18 cellular contexts compared by ENCODE assay signal in genomic region chr1:222416001-222416791, GRCh38.
DNase-seq lines count a peak whose midpoint lies in the region; ATAC-seq and TF ChIP-seq lines count a peak whose summit lies in the region.
"Had no signal": no experiment of that assay in that cellular context is flagged by ENCODE, and none has a peak within 500 bp of the region (broad histone marks: within the 10 kb centered on the region; RNA-seq: fewer than 3 reads in every experiment).

No MANE protein-coding gene starts in this region.

- CTCF ChIA-PET in mammary epithelial cell (lab: Charles Lee; ENCODE audit: low non-redundant PET), result no interaction called here

- no peak overlapping the region for H2BK120ac ChIP-seq in mesenchymal stem cell (ENCODE audit: low read depth, low read length)

- H3K79me1 ChIP-seq in mesenchymal stem cell (replicated peaks; ENCODE audit: low read length, poor library complexity, severe bottlenecking), result no peaks in the 10 kb centered on the region

- H3K36me3 Mint-ChIP-seq in endothelial cell (ENCODE audit: low read depth, unreplicated experiment), result no peaks in the 10 kb centered on the region
- H3K36me3 Mint-ChIP-seq: memory B cell, natural killer cell had no signal

- ATAC-seq in stimulated activated naive CD8-positive, alpha-beta T cell treated with anti-CD3 and anti-CD28 coated beads, Interleukin-15, amount 100 ng/mL, for 72 hours, result peak; percentile 86
- ATAC-seq in GM19455 (IDR thresholded peaks at IDR 0.05; ENCODE audit: unreplicated experiment) (no peak), GM19463 (IDR thresholded peaks at IDR 0.05; ENCODE audit: unreplicated experiment) (no peak)
- ATAC-seq: natural killer cell had no signal

- H4K8ac ChIP-seq in mesenchymal stem cell (ENCODE audit: low read length), result no peak overlapping the region

- no peak for TF ChIP-seq POLR2A in breast epithelium (IDR thresholded peaks at IDR 0.05)

- no peak overlapping the region for H3K27ac Mint-ChIP-seq in stimulated activated naive CD8-positive, alpha-beta T cell treated with anti-CD3 and anti-CD28 coated beads, Interleukin-15, amount 100 ng/mL, for 72 hours
- no peak overlapping the region for H3K27ac Mint-ChIP-seq in endothelial cell (ENCODE audit: unreplicated experiment)
- H3K27ac Mint-ChIP-seq: HFFc6, memory B cell, natural killer cell had no signal

- no peak overlapping the region for H3K9ac ChIP-seq in mammary epithelial cell (ENCODE audit: insufficient read depth, low read length)
- H3K9ac ChIP-seq in mesenchymal stem cell (ENCODE audit: low read length), result no peak overlapping the region

- no peak overlapping the region for H3K14ac ChIP-seq in mesenchymal stem cell (ENCODE audit: low read length in 2 of 2)

- WGBS in mammary epithelial cell (ENCODE audit: low coverage, missing lambda C conversion rate), result 69% methylated on average over 2 of the region's 2 CpGs
- 91% methylated on average over 2 of the region's 2 CpGs for WGBS in mesenchymal stem cell

- no peak overlapping the region for H2BK5ac ChIP-seq in mesenchymal stem cell (ENCODE audit: low read depth, low read length, poor library complexity, severe bottlenecking)

- no peak overlapping the region for H2BK15ac ChIP-seq in mesenchymal stem cell (ENCODE audit: low read depth, poor library complexity, severe bottlenecking)

- no peak overlapping the region for H3K23ac ChIP-seq in mesenchymal stem cell (ENCODE audit: low read length in 2 of 2)

- H3K36me3 ChIP-seq in mammary epithelial cell (ENCODE audit: insufficient read depth, low read length), result no peaks in the 10 kb centered on the region
- no peaks in the 10 kb centered on the region for H3K36me3 ChIP-seq in breast epithelium
- no peaks in the 10 kb centered on the region for H3K36me3 ChIP-seq in mesenchymal stem cell (ENCODE audit: control insufficient read depth in 1 of 2, insufficient read depth in 2 of 2, low read depth in 1 of 2, low read length in 2 of 2)

- no peaks in the 10 kb centered on the region for H4K20me1 ChIP-seq in mammary epithelial cell (ENCODE audit: insufficient read depth, low read length)

- H2BK12ac ChIP-seq in mesenchymal stem cell (ENCODE audit: low read length in 2 of 2), result no peak overlapping the region

- H3K4me3 ChIP-seq in mammary epithelial cell (replicated peaks in 1 of 3; ENCODE audit: insufficient read depth in 1 of 3, low read depth in 2 of 3, low read length in 3 of 3) (no peak overlapping the region), breast epithelium (no peak overlapping the region), mesenchymal stem cell (ENCODE audit: insufficient read depth in 1 of 2, low read depth in 1 of 2, low read length in 2 of 2) (no peak overlapping the region)

- peak overlapping the region in 1 of 2 donors; percentile 31 for H3K4me3 Mint-ChIP-seq in stimulated activated naive CD8-positive, alpha-beta T cell treated with anti-CD3 and anti-CD28 coated beads, Interleukin-15, amount 100 ng/mL, for 72 hours
- H3K4me3 Mint-ChIP-seq in endothelial cell (ENCODE audit: unreplicated experiment), result no peak overlapping the region
- H3K4me3 Mint-ChIP-seq: HFFc6, memory B cell, natural killer cell had no signal

- TF ChIP-seq CTCF in mammary epithelial cell (conservative IDR thresholded peaks at IDR 0.05 in 1 of 2, IDR thresholded peaks at IDR 0.05 in 1 of 2; ENCODE audit: extremely low read depth in 1 of 2, insufficient read depth in 1 of 2, low read depth in 1 of 2, low read length in 2 of 2) (no peak), breast epithelium (IDR thresholded peaks at IDR 0.05) (no peak), endothelial cell (IDR thresholded peaks at IDR 0.05; ENCODE audit: unreplicated experiment) (no peak)

- H3K4me1 ChIP-seq in mammary epithelial cell (ENCODE audit: insufficient read depth, low read length), result no peaks in the 10 kb centered on the region
- no peaks in the 10 kb centered on the region for H3K4me1 ChIP-seq in breast epithelium
- peaks cover 2% of the 10 kb centered on the region for H3K4me1 ChIP-seq in mesenchymal stem cell (ENCODE audit: control insufficient read depth, insufficient read depth, low read depth, low read length)

- no peak overlapping the region for H3K4me2 ChIP-seq in mammary epithelial cell (ENCODE audit: insufficient read depth, low read depth, low read length)
- no peak overlapping the region for H3K4me2 ChIP-seq in mesenchymal stem cell (ENCODE audit: low read length, poor library complexity, severe bottlenecking)

- dilution Hi-C loops in mammary epithelial cell (cut with HindIII; ENCODE audit: low sequenced_read_pairs), result no loop called here

- no peak overlapping the region for H3K18ac ChIP-seq in mesenchymal stem cell (ENCODE audit: low read depth in 1 of 2, low read length in 2 of 2)

- no peak overlapping the region for H4K91ac ChIP-seq in mesenchymal stem cell (ENCODE audit: low read length)

- no peak overlapping the region for H3K4ac ChIP-seq in mesenchymal stem cell (ENCODE audit: low read depth in 1 of 2, low read length in 2 of 2)

- BruUV-seq in mammary epithelial cell (replicated peaks; lab: Mats Ljungman, UMichigan), result no TSS peak

- no peaks in the 10 kb centered on the region for H3K27me3 Mint-ChIP-seq in stimulated activated naive CD8-positive, alpha-beta T cell treated with anti-CD3 and anti-CD28 coated beads, Interleukin-15, amount 100 ng/mL, for 72 hours
- H3K27me3 Mint-ChIP-seq in endothelial cell (ENCODE audit: unreplicated experiment), result peaks cover 6% of the 10 kb centered on the region

- no peaks in the 10 kb centered on the region for H3K27me3 ChIP-seq in mammary epithelial cell (ENCODE audit: insufficient read depth, low read length)
- H3K27me3 ChIP-seq in breast epithelium, result no peaks in the 10 kb centered on the region
- peaks cover 0 to 3% of the 10 kb centered on the region in 2 experiments for H3K27me3 ChIP-seq in mesenchymal stem cell (ENCODE audit: control insufficient read depth in 1 of 2, insufficient read depth in 1 of 2, low read length in 2 of 2)

- intact Hi-C loops in mammary epithelial cell (cut with micrococcal nuclease) (no loop called here), breast epithelium (cut with DNase I; ENCODE audit: low total_unique reads) (no loop called here)

- H3K27ac ChIP-seq in mammary epithelial cell (ENCODE audit: insufficient read depth, low read depth, low read length), result no peak overlapping the region
- no peak overlapping the region for H3K27ac ChIP-seq in breast epithelium
- no peak overlapping the region for H3K27ac ChIP-seq in mesenchymal stem cell (ENCODE audit: low read length, poor library complexity, severe bottlenecking)

- DNase-seq in mammary epithelial cell (peak; percentile 23), breast epithelium (ENCODE audit: low spot score in 2 of 2) (no peak), mesenchymal stem cell (peak; percentile 3), endothelial cell (ENCODE audit: low spot score) (no peak)
- DNase-seq in activated T-cell treated with anti-CD3 and anti-CD28 coated beads, Interleukin-2, amount 50 U/mL, for 48 hours, result peak; percentile 57
- peak; percentile 39 to 49 for DNase-seq in stimulated activated naive CD8-positive, alpha-beta T cell treated with anti-CD3 and anti-CD28 coated beads, Interleukin-15, amount 100 ng/mL, for 72 hours
- DNase-seq: activated CD8-positive, alpha-beta memory T cell treated with anti-CD3 and anti-CD28 coated beads, Interleukin-2, amount 50 U/mL, for 48 hours; HFFc6; hippocampal formation; kidney; natural killer cell; NCI-H1436; NCI-H345; NK-92 treated with Interleukin-12 subunit alpha and Interleukin-12 subunit beta, amount 100 ng/mL, for 24 hours; substantia nigra had no signal

- in situ Hi-C loops in mammary epithelial cell (cut with MboI; ENCODE audit: low sequenced_read_pairs in 2 of 2), result no loop called here

- no peaks in the 10 kb centered on the region for H3K9me3 ChIP-seq in mammary epithelial cell (replicated peaks; ENCODE audit: insufficient read depth, low read length)
- no peaks in the 10 kb centered on the region for H3K9me3 ChIP-seq in breast epithelium
- H3K9me3 ChIP-seq in mesenchymal stem cell (ENCODE audit: control insufficient read depth, low read length), result no peaks in the 10 kb centered on the region

- H2AK5ac ChIP-seq in mesenchymal stem cell (ENCODE audit: low read length, severe bottlenecking), result no peak overlapping the region

- H3K9me3 Mint-ChIP-seq in stimulated activated naive CD8-positive, alpha-beta T cell treated with anti-CD3 and anti-CD28 coated beads, Interleukin-15, amount 100 ng/mL, for 72 hours, result peaks cover 6 to 16% of the 10 kb centered on the region in 2 donors
- no peaks in the 10 kb centered on the region for H3K9me3 Mint-ChIP-seq in endothelial cell (ENCODE audit: unreplicated experiment)
- H3K9me3 Mint-ChIP-seq: HFFc6, natural killer cell had no signal

- no peaks in the 10 kb centered on the region for H3K79me2 ChIP-seq in mammary epithelial cell (ENCODE audit: insufficient read depth, low read length)

- peaks cover 58% of the 10 kb centered on the region for H3K4me1 Mint-ChIP-seq in stimulated activated naive CD8-positive, alpha-beta T cell treated with anti-CD3 and anti-CD28 coated beads, Interleukin-15, amount 100 ng/mL, for 72 hours
- H3K4me1 Mint-ChIP-seq in endothelial cell (ENCODE audit: unreplicated experiment), result peaks cover 3% of the 10 kb centered on the region

- H2AFZ ChIP-seq in mammary epithelial cell (ENCODE audit: low read depth, low read length) (no peak overlapping the region), mesenchymal stem cell (ENCODE audit: low read depth, low read length) (no peak overlapping the region)

Comparison
In these comparisons a context has a peak if more than half of its experiments do, and no peak if none do; other contexts are left out.
1. DNase-seq: peak in mammary epithelial cell (single experiment), activated T-cell treated with anti-CD3 and anti-CD28 coated beads, Interleukin-2, amount 50 U/mL, for 48 hours (2 of 2), mesenchymal stem cell (single experiment) and stimulated activated naive CD8-positive, alpha-beta T cell treated with anti-CD3 and anti-CD28 coated beads, Interleukin-15, amount 100 ng/mL, for 72 hours (2 of 2); none in breast epithelium (0 of 2) and endothelial cell (single experiment).